Comparison of ENCODE assay signal across 23 cellular contexts in the genomic region with DNA sequence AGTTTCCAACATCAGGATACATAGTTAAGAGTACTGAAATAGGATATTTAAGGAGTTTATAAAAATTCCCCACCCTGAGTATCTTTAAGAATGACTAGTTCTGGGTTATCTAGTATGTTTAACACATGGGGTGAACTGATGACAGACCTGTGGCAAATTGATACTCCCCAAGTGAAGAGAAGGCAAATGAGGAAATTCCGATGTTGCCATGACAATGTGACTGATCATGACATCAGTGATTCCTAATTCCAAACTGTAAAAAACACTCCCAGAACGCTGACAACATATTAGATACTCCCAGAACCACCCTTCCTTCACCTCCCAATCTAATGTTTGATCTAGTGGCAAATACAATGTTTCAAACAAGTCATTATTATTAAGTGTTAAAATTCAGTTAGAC.
DNase-seq lines count a peak whose midpoint lies in the region; ATAC-seq, FAIRE-seq and TF ChIP-seq lines count a peak whose summit lies in the region.
"Had no signal": no experiment of that assay in that cellular context is flagged by ENCODE, and none has a peak within 500 bp of the region (broad histone marks: within the 10 kb centered on the region; RNA-seq: fewer than 3 reads in every experiment).

No MANE protein-coding gene starts in this region.

- 0 out of 2 replicates have a peak overlapping the region, but pooled peaks have one; percentile 14 for H3K9ac ChIP-seq in iPS-20b (ENCODE audit: low read depth, low read length)
- H3K9ac ChIP-seq: BLaER1 had no signal

- ATAC-seq in upper lobe of right lung (no peak), GM19455 (IDR thresholded peaks at IDR 0.05; ENCODE audit: unreplicated experiment) (no peak)
- ATAC-seq: activated CD4-positive, CD25-positive, alpha-beta regulatory T cell treated with anti-CD3 and anti-CD28 coated beads, Interleukin-2, amount 50 U/mL, for 24 hours; psoas muscle; stimulated activated effector memory CD8-positive, alpha-beta T cell treated with anti-CD3 and anti-CD28 coated beads, Interleukin-12 subunit alpha, Interleukin-12 subunit beta, amount 100 ng/mL, for 72 hours had no signal

- no peak overlapping the region for H3K4me3 ChIP-seq in bronchial epithelial cell (ENCODE audit: low read depth, low read length)
- H3K4me3 ChIP-seq in iPS-20b (ENCODE audit: low read length), result no peak overlapping the region
- H3K4me3 ChIP-seq in left ventricle myocardium inferior, result no peak overlapping the region
- no peak overlapping the region for H3K4me3 ChIP-seq in upper lobe of right lung
- H3K4me3 ChIP-seq: ascending aorta, BLaER1, coronary artery, heart right ventricle, psoas muscle, SJCRH30, tibial nerve had no signal

- peaks cover 14% of the 10 kb centered on the region for H3K4me1 ChIP-seq in iPS-20b (ENCODE audit: insufficient read depth, low read length)
- peaks cover 82% of the 10 kb centered on the region for H3K4me1 ChIP-seq in left ventricle myocardium inferior
- peaks cover 21% of the 10 kb centered on the region for H3K4me1 ChIP-seq in upper lobe of right lung
- H3K4me1 ChIP-seq: SJCRH30 had no signal

- no peak for FAIRE-seq in bronchial epithelial cell (lab: Jason Lieb, UNC)

- no peaks in the 10 kb centered on the region for H3K27me3 ChIP-seq in bronchial epithelial cell (ENCODE audit: control insufficient read depth, insufficient read depth, low read length)
- no peaks in the 10 kb centered on the region for H3K27me3 ChIP-seq in iPS-20b (ENCODE audit: insufficient read depth, low read length)
- H3K27me3 ChIP-seq in left ventricle myocardium inferior (ENCODE audit: low read depth), result no peaks in the 10 kb centered on the region
- no peaks in the 10 kb centered on the region for H3K27me3 ChIP-seq in upper lobe of right lung
- H3K27me3 ChIP-seq: ascending aorta, BLaER1, heart right ventricle, SJCRH30, tibial nerve had no signal

- H3K36me3 ChIP-seq in bronchial epithelial cell (ENCODE audit: control insufficient read depth, insufficient read depth, low read length), result no peaks in the 10 kb centered on the region
- H3K36me3 ChIP-seq in iPS-20b (ENCODE audit: insufficient read depth, low read depth, low read length), result no peaks in the 10 kb centered on the region
- no peaks in the 10 kb centered on the region for H3K36me3 ChIP-seq in left ventricle myocardium inferior
- no peaks in the 10 kb centered on the region for H3K36me3 ChIP-seq in upper lobe of right lung
- H3K36me3 ChIP-seq: ascending aorta, BLaER1, heart right ventricle, SJCRH30, tibial nerve had no signal

- intact Hi-C loops in left ventricle myocardium inferior (cut with micrococcal nuclease), result no loop called here
- intact Hi-C loops in upper lobe of right lung (cut with DNase I), result no loop called here

- no peak overlapping the region for H3K27ac ChIP-seq in iPS-20b (ENCODE audit: low read length)
- no peak overlapping the region for H3K27ac ChIP-seq in left ventricle myocardium inferior (replicated peaks)
- no peak overlapping the region for H3K27ac ChIP-seq in upper lobe of right lung
- H3K27ac ChIP-seq: ascending aorta, BLaER1, coronary artery, heart right ventricle, psoas muscle, SJCRH30, tibial nerve had no signal

- peak; percentile 73 for DNase-seq in Daoy (ENCODE audit: low read depth)
- peak; percentile 48 for DNase-seq in HT1080 (ENCODE audit: low read depth)
- peak; percentile 94 for DNase-seq in bronchial epithelial cell (ENCODE audit: low read depth)
- no peak for DNase-seq in left ventricle myocardium inferior
- no peak for DNase-seq in upper lobe of right lung
- DNase-seq in cerebellum (ENCODE audit: low spot score), result no peak
- DNase-seq: activated gamma-delta T cell, DMS 273 treated with DMSO at 0.1 percent for 48 hours, heart right ventricle, islet precursor cell, MM.1S, NCI-H2081 treated with DMSO at 0.1 percent for 48 hours, NCI-H510A treated with DMSO at 0.1 percent for 48 hours, psoas muscle, SJCRH30 had no signal

- H3K9me3 ChIP-seq in iPS-20b (ENCODE audit: insufficient read depth, low read depth, low read length), result no peaks in the 10 kb centered on the region
- H3K9me3 ChIP-seq in left ventricle myocardium inferior (replicated peaks), result no peaks in the 10 kb centered on the region
- no peaks in the 10 kb centered on the region for H3K9me3 ChIP-seq in upper lobe of right lung
- H3K9me3 ChIP-seq: ascending aorta, BLaER1, heart right ventricle, psoas muscle, SJCRH30, tibial nerve had no signal

- TF ChIP-seq CTCF in bronchial epithelial cell (IDR thresholded peaks at IDR 0.05; ENCODE audit: insufficient read depth, low read length, severe bottlenecking) (no peak), left ventricle myocardium inferior (IDR thresholded peaks at IDR 0.05; ENCODE audit: borderline replicate concordance) (no peak), upper lobe of right lung (IDR thresholded peaks at IDR 0.05) (no peak)

Comparison
In these comparisons a context has a peak if more than half of its experiments do, and no peak if none do; other contexts are left out.
1. DNase-seq: peak in Daoy (single experiment), HT1080 (single experiment) and bronchial epithelial cell (single experiment); none in left ventricle myocardium inferior (single experiment), upper lobe of right lung (single experiment) and cerebellum (single experiment).